Comparison of ENCODE assay signal across 8 cellular contexts in genomic region chr1:159211331-159212136, GRCh38. TPM values are rescaled to one million over a fixed set of nuclear protein-coding genes. Genes with fewer than 3 reads are reported as not detected.
DNase-seq lines count a peak whose midpoint lies in the region; ATAC-seq, FAIRE-seq and TF ChIP-seq lines count a peak whose summit lies in the region.

No MANE protein-coding gene starts in this region.

- H3K27ac Mint-ChIP-seq in activated T-helper 2 cell treated with anti-CD3 and anti-CD28 coated beads, Interferon-gamma antibody, Interleukin-2, Interleukin-4, amounts not matched to agents 10 μg/mL and 5 μg/mL and 100 μg/mL, durations not matched to agents 14 hours and 24 hours and 36 hours: no peak overlapping the region

- H3K4me3 ChIP-seq in AG10803 (ENCODE audit: low read length): no peak overlapping the region

- no peaks in the 10 kb centered on the region for H3K9me3 Mint-ChIP-seq in activated T-helper 2 cell treated with anti-CD3 and anti-CD28 coated beads, Interferon-gamma antibody, Interleukin-2, Interleukin-4, amounts not matched to agents 10 μg/mL and 5 μg/mL and 100 μg/mL, durations not matched to agents 14 hours and 24 hours and 36 hours

- no peak overlapping the region for H3K4me3 Mint-ChIP-seq in activated T-helper 2 cell treated with anti-CD3 and anti-CD28 coated beads, Interferon-gamma antibody, Interleukin-2, Interleukin-4, amounts not matched to agents 10 μg/mL and 5 μg/mL and 100 μg/mL, durations not matched to agents 14 hours and 24 hours and 36 hours (ENCODE audit: low read depth)

- peak; percentile 81 for TF ChIP-seq CTCF in AG10803 (conservative IDR thresholded peaks at IDR 0.05; ENCODE audit: low read length)

- peak; percentile 50 for FAIRE-seq in GM12892 (lab: Jason Lieb, UNC)

- H3K4me1 Mint-ChIP-seq in activated T-helper 2 cell treated with anti-CD3 and anti-CD28 coated beads, Interferon-gamma antibody, Interleukin-2, Interleukin-4, amounts not matched to agents 10 μg/mL and 5 μg/mL and 100 μg/mL, durations not matched to agents 14 hours and 24 hours and 36 hours (ENCODE audit: low read depth): peaks cover 4% of the 10 kb centered on the region

- H3K27me3 Mint-ChIP-seq in activated T-helper 2 cell treated with anti-CD3 and anti-CD28 coated beads, Interferon-gamma antibody, Interleukin-2, Interleukin-4, amounts not matched to agents 10 μg/mL and 5 μg/mL and 100 μg/mL, durations not matched to agents 14 hours and 24 hours and 36 hours (ENCODE audit: low read depth): peaks cover 25% of the 10 kb centered on the region

- no peak for DNase-seq in AG10803 (ENCODE audit: low read depth)
- no peak for DNase-seq in GM12892 (ENCODE audit: insufficient read length)
- DNase-seq in NCI-H82 treated with DMSO at 0.1 percent for 48 hours (lab: John Stamatoyannopoulos, UW; ENCODE audit: unreplicated experiment): peak; percentile 10
- peak; percentile 18 for DNase-seq in activated T-helper 2 cell treated with anti-CD3 and anti-CD28 coated beads, Interferon-gamma antibody, Interleukin-2, Interleukin-4, amounts not matched to agents 10 μg/mL and 5 μg/mL and 100 μg/mL, durations not matched to agents 14 hours and 24 hours and 36 hours (ENCODE audit: low spot score)
- no peak for DNase-seq in left cardiac atrium
- DNase-seq in stimulated activated CD4-positive, alpha-beta T cell treated with anti-CD3 and anti-CD28 coated beads, Interleukin-12 subunit alpha, Interleukin-12 subunit beta, amount 100 ng/mL, for 4 hours: peak; percentile 44

- peak; percentile 29 to 41 for ATAC-seq in left cardiac atrium
- ATAC-seq in HG02759 (IDR thresholded peaks at IDR 0.05; ENCODE audit: unreplicated experiment): no peak
- ATAC-seq in HG02642 (IDR thresholded peaks at IDR 0.05; ENCODE audit: poor library complexity, unreplicated experiment): no peak

- intact Hi-C loops in activated T-helper 2 cell treated with anti-CD3 and anti-CD28 coated beads, Interferon-gamma antibody, Interleukin-2, Interleukin-4, amounts not matched to agents 10 μg/mL and 5 μg/mL and 100 μg/mL, durations not matched to agents 14 hours and 24 hours and 36 hours (cut with micrococcal nuclease): loop anchor here (1.0 to 5.0 kb wide), 2 partner anchors 50 to 79 kb away; no protein-coding TSS in a partner anchor
- intact Hi-C loops in left cardiac atrium (cut with DNase I): loop anchor here (2.0 to 10.0 kb wide), 3 partner anchors 49 to 573 kb away; partner anchors contain the start of gene DUSP23 (in 1 of the 2)

- TF ChIP-seq POLR2A in GM12892 (IDR thresholded peaks at IDR 0.05; ENCODE audit: low read depth, low read length): no peak

- no peaks in the 10 kb centered on the region for H3K36me3 Mint-ChIP-seq in activated T-helper 2 cell treated with anti-CD3 and anti-CD28 coated beads, Interferon-gamma antibody, Interleukin-2, Interleukin-4, amounts not matched to agents 10 μg/mL and 5 μg/mL and 100 μg/mL, durations not matched to agents 14 hours and 24 hours and 36 hours (ENCODE audit: low read depth)

RNA-seq across cellular contexts. Expression of gene ACKR1, which starts 6.9 kb away (rescaled TPM):
- polyA plus RNA-seq in GM12892 (2012; ENCODE audit: missing spikeins): 2.1 TPM
- total RNA-seq in activated T-helper 2 cell treated with anti-CD3 and anti-CD28 coated beads, Interferon-gamma antibody, Interleukin-2, Interleukin-4, amounts not matched to agents 10 μg/mL and 5 μg/mL and 100 μg/mL, durations not matched to agents 14 hours and 24 hours and 36 hours: not detected in 2 replicates
- 10 to 100 TPM; 38.0 to 66.9 TPM for total RNA-seq in left cardiac atrium

RNA-seq across cellular contexts. Expression of gene CADM3, which starts 40.1 kb away (rescaled TPM):
- polyA plus RNA-seq in GM12892 (2012; ENCODE audit: missing spikeins): 0.23 TPM
- total RNA-seq in activated T-helper 2 cell treated with anti-CD3 and anti-CD28 coated beads, Interferon-gamma antibody, Interleukin-2, Interleukin-4, amounts not matched to agents 10 μg/mL and 5 μg/mL and 100 μg/mL, durations not matched to agents 14 hours and 24 hours and 36 hours: not detected in 2 replicates
- 10 to 100 TPM in 1 of 2 donors, 1 to 10 TPM in 1; 6.3 to 15.3 TPM for total RNA-seq in left cardiac atrium

Comparison
In these comparisons a context has a peak if more than half of its experiments do, and no peak if none do; other contexts are left out.
1. DNase-seq: peak in NCI-H82 treated with DMSO at 0.1 percent for 48 hours (single experiment), activated T-helper 2 cell treated with anti-CD3 and anti-CD28 coated beads, Interferon-gamma antibody, Interleukin-2, Interleukin-4, amounts not matched to agents 10 μg/mL and 5 μg/mL and 100 μg/mL, durations not matched to agents 14 hours and 24 hours and 36 hours (single experiment) and stimulated activated CD4-positive, alpha-beta T cell treated with anti-CD3 and anti-CD28 coated beads, Interleukin-12 subunit alpha, Interleukin-12 subunit beta, amount 100 ng/mL, for 4 hours (single experiment); none in AG10803 (single experiment), GM12892 (single experiment) and left cardiac atrium (single experiment).
2. ATAC-seq: peak in left cardiac atrium (2 of 2); none in HG02759 (single experiment) and HG02642 (single experiment).
3. RNA of gene ACKR1, which starts 6.9 kb away (total RNA-seq): 38.0 to 66.9 TPM in left cardiac atrium; not detected in activated T-helper 2 cell treated with anti-CD3 and anti-CD28 coated beads, Interferon-gamma antibody, Interleukin-2, Interleukin-4, amounts not matched to agents 10 μg/mL and 5 μg/mL and 100 μg/mL, durations not matched to agents 14 hours and 24 hours and 36 hours; every median in the first group is over 10 times any median in the second.